ENCODE assay signal across 16 cellular contexts in genomic region chr1:2574350-2574749, GRCh38. TPM values are rescaled to one million over a fixed set of nuclear protein-coding genes. Genes with fewer than 3 reads are reported as not detected.
"Had no signal": no experiment of that assay in that cellular context is flagged by ENCODE, and none has a peak within 500 bp of the region (broad histone marks: within the 10 kb centered on the region; RNA-seq: fewer than 3 reads in every experiment).

No MANE protein-coding gene starts in this region.

- H3K4me1 ChIP-seq: testis had no signal

- H3K27ac Mint-ChIP-seq: activated naive CD8-positive, alpha-beta T cell treated with anti-CD3 and anti-CD28 coated beads for 36 hours; nephron; stimulated activated naive CD8-positive, alpha-beta T cell treated with anti-CD3 and anti-CD28 coated beads, Interleukin-15, Interleukin-2, amounts not matched to agents 100 ng/mL and 50 ng/mL, for 24 hours; T-helper 1 cell treated with Interleukin-12 subunit alpha and Interleukin-12 subunit beta and Interleukin-4 antibody, amounts not matched to agents 30 μg/mL and 1 μg/mL, for 36 hours had no signal

- H3K27me3 Mint-ChIP-seq: activated B cell treated with CpG ODN at 0.5 μM for 24 hours; activated naive CD8-positive, alpha-beta T cell treated with anti-CD3 and anti-CD28 coated beads for 36 hours; activated T-cell treated with anti-CD3 and anti-CD28 coated beads, Interleukin-2, amount 50 U/mL, for 24 hours; stimulated activated naive CD8-positive, alpha-beta T cell treated with anti-CD3 and anti-CD28 coated beads, Interleukin-15, Interleukin-2, amounts not matched to agents 100 ng/mL and 50 ng/mL, for 24 hours had no signal

- H3K9me3 ChIP-seq: testis, upper lobe of right lung had no signal

- H3K4me3 ChIP-seq: testis, upper lobe of right lung had no signal

- DNase-seq: activated B cell treated with CpG ODN at 0.5 μM for 24 hours; activated gamma-delta T cell treated with Interleukin-2 at 50 U/mL for 16 hours; activated naive CD8-positive, alpha-beta T cell treated with anti-CD3 and anti-CD28 coated beads for 36 hours; activated T-cell treated with anti-CD3 and anti-CD28 coated beads, Interleukin-2, amount 50 U/mL, for 24 hours; anterior cingulate cortex; kidney glomerular epithelial cell; mesendoderm; occipital lobe; stimulated activated CD4-positive, alpha-beta T cell treated with anti-CD3 and anti-CD28 coated beads, Interleukin-4, amount 100 ng/mL, for 1 hour; testis; upper lobe of right lung had no signal

- ATAC-seq: SK-N-SH treated with all-trans-retinoic acid at 6 μM for 48 hours, upper lobe of right lung had no signal

- H3K4me3 Mint-ChIP-seq: activated B cell treated with CpG ODN at 0.5 μM for 24 hours; activated naive CD8-positive, alpha-beta T cell treated with anti-CD3 and anti-CD28 coated beads for 36 hours; activated T-cell treated with anti-CD3 and anti-CD28 coated beads, Interleukin-2, amount 50 U/mL, for 24 hours; nephron; stimulated activated naive CD8-positive, alpha-beta T cell treated with anti-CD3 and anti-CD28 coated beads, Interleukin-15, Interleukin-2, amounts not matched to agents 100 ng/mL and 50 ng/mL, for 24 hours; T-helper 1 cell treated with Interleukin-12 subunit alpha and Interleukin-12 subunit beta and Interleukin-4 antibody, amounts not matched to agents 30 μg/mL and 1 μg/mL, for 36 hours had no signal

- H3K27ac ChIP-seq: testis, upper lobe of right lung had no signal

- H3K27me3 ChIP-seq: testis, upper lobe of right lung had no signal

- H3K36me3 ChIP-seq: upper lobe of right lung had no signal

RNA-seq across cellular contexts. Expression of gene HES5, which starts 44.3 kb away (rescaled TPM):
- total RNA-seq: activated B cell treated with CpG ODN at 0.5 μM for 24 hours, pulmonary artery endothelial cell had no signal

RNA-seq across cellular contexts. Expression of gene MMEL1, which starts 58.5 kb away (rescaled TPM):
- total RNA-seq: activated B cell treated with CpG ODN at 0.5 μM for 24 hours had no signal
